In genomic region chr11:125062931-125063428, GRCh38 we compare ENCODE assay signal across 8 cellular contexts. TPM values are rescaled to one million over a fixed set of nuclear protein-coding genes. Genes with fewer than 3 reads are reported as not detected.
A peak's percentile ranks its signal among the peaks of the same experiment; 100 is the strongest.
DNase-seq lines count a peak whose midpoint lies in the region; ATAC-seq and TF ChIP-seq lines count a peak whose summit lies in the region.

Gene SLC37A2, plus strand, starts transcription at chr11:125063305. Its CDS starts 63 bp downstream, at chr11:125063368.

- H3K9ac ChIP-seq in HUES6 (ENCODE audit: low read length) = peak within 1 kb of the TSS; percentile 52

- no peak within 1 kb of the TSS for H3K27ac ChIP-seq in HUES6 (ENCODE audit: low read depth, low read length)
- H3K27ac ChIP-seq in ectodermal cell (ENCODE audit: insufficient read depth, low read depth, low read length, poor library complexity, severe bottlenecking) = no peak within 1 kb of the TSS

- DNase-seq in GM06990 (ENCODE audit: extremely low read depth, insufficient read length) (peak; percentile 85), lung microvascular endothelial cell (ENCODE audit: low read depth in 2 of 2) (peak; percentile 65 to 70), cortex of kidney (lab: John Stamatoyannopoulos, UW) (no peak)
- peak in 2 of 3 experiments; percentile 9 for DNase-seq in stimulated activated CD4-positive, alpha-beta T cell treated with anti-CD3 and anti-CD28 coated beads, TNF-alpha, amount 100 ng/mL, for 4 hours (ENCODE audit: low read depth in 3 of 3)

- H3K9me3 ChIP-seq in HUES6 (ENCODE audit: control insufficient read depth, insufficient read depth, low read depth, low read length) (no peaks in the 10 kb centered on the region), ectodermal cell (ENCODE audit: control insufficient read depth, low read length) (no peaks in the 10 kb centered on the region)

- WGBS in ectodermal cell, 2 experiments = 0 to 1% methylated on average over 46 of the region's 46 CpGs

- no peaks in the 10 kb centered on the region for H3K27me3 ChIP-seq in GM06990 (replicated peaks; ENCODE audit: control insufficient read depth, insufficient read depth, low read length)
- peaks cover 57% of the 10 kb centered on the region for H3K27me3 ChIP-seq in HUES6 (ENCODE audit: control insufficient read depth, insufficient read depth, low read length)
- peaks cover 55% of the 10 kb centered on the region for H3K27me3 ChIP-seq in ectodermal cell (ENCODE audit: control insufficient read depth, insufficient read depth, low read length, poor library complexity, severe bottlenecking)

- no peak for TF ChIP-seq CTCF in GM06990 (IDR thresholded peaks at IDR 0.05; ENCODE audit: insufficient read depth, low read length, poor library complexity, severe bottlenecking)
- TF ChIP-seq CTCF in WI38 (IDR thresholded peaks at IDR 0.05; ENCODE audit: low read depth, low read length) = no peak

- H3K36me3 ChIP-seq in GM06990 (ENCODE audit: control insufficient read depth, insufficient read depth, low read length) (no peaks in the 10 kb centered on the region), HUES6 (ENCODE audit: control insufficient read depth, insufficient read depth, low read length) (no peaks in the 10 kb centered on the region), ectodermal cell (ENCODE audit: control insufficient read depth, insufficient read depth, low read length) (no peaks in the 10 kb centered on the region)

- H3K4me3 ChIP-seq in GM06990 (replicated peaks; ENCODE audit: low read depth, low read length) (peak within 1 kb of the TSS; percentile 66), HUES6 (ENCODE audit: low read depth, low read length) (peak within 1 kb of the TSS; percentile 80), WI38 (ENCODE audit: low read depth, low read length) (peak within 1 kb of the TSS; percentile 68), ectodermal cell (ENCODE audit: insufficient read depth, low read depth, low read length) (peak within 1 kb of the TSS; percentile 52)

- ATAC-seq in GM21529 (IDR thresholded peaks at IDR 0.05; ENCODE audit: unreplicated experiment) = peak; percentile 95

- no peaks in the 10 kb centered on the region; the same call in 1 of the 2 replicates for H3K4me1 ChIP-seq in HUES6 (ENCODE audit: control insufficient read depth, insufficient read depth, low read length)
- H3K4me1 ChIP-seq in ectodermal cell (ENCODE audit: control insufficient read depth, insufficient read depth, low read length) = peaks cover 7% of the 10 kb centered on the region

RNA-seq across cellular contexts. Expression of gene SLC37A2, which starts in this region (rescaled TPM):
- 1.1 TPM for polyA plus RNA-seq in ectodermal cell (2013, experiment 1 of 4)
- 1.7 TPM for polyA plus RNA-seq in ectodermal cell (2013, experiment 2 of 4)
- polyA plus RNA-seq in ectodermal cell (2013, experiment 3 of 4) = 1.1 TPM
- 1.3 TPM for polyA plus RNA-seq in ectodermal cell (2013, experiment 4 of 4)
- 0.20 and 0.87 TPM in 2 replicates for total RNA-seq in lung microvascular endothelial cell

Comparison
In these comparisons a context has a peak if more than half of its experiments do, and no peak if none do; other contexts are left out.
1. Peak in DNase-seq in lung microvascular endothelial cell; RNA of the gene not detected or under 1 TPM.